Comparison of ENCODE assay signal across 11 cellular contexts in genomic region chrX:16838202-16839066, GRCh38. TPM values are rescaled to one million over a fixed set of nuclear protein-coding genes. Genes with fewer than 3 reads are reported as not detected.
DNase-seq lines count a peak whose midpoint lies in the region; ATAC-seq and TF ChIP-seq lines count a peak whose summit lies in the region.
"Had no signal": no experiment of that assay in that cellular context is flagged by ENCODE, and none has a peak within 500 bp of the region (broad histone marks: within the 10 kb centered on the region; RNA-seq: fewer than 3 reads in every experiment).

No MANE protein-coding gene starts in this region.

- H3K27ac ChIP-seq in thymus (ENCODE audit: low read depth) (peak overlapping the region; percentile 18), colonic mucosa (no peak overlapping the region)
- H3K27ac ChIP-seq: HL-60 had no signal

- H3K4me3 ChIP-seq in thymus (ENCODE audit: low read length) (no peak overlapping the region), colonic mucosa (no peak overlapping the region)

- no peak overlapping the region for H3K9ac ChIP-seq in colonic mucosa (ENCODE audit: low read depth in 2 of 2, low read length in 2 of 2)

- no peaks in the 10 kb centered on the region for H3K9me3 Mint-ChIP-seq in activated T-cell treated with anti-CD3 and anti-CD28 coated beads, Interleukin-2, amount 50 U/mL, for 72 hours

- H3K4me1 Mint-ChIP-seq in activated T-cell treated with anti-CD3 and anti-CD28 coated beads, Interleukin-2, amount 50 U/mL, for 72 hours (ENCODE audit: low read depth), result peaks cover 12% of the 10 kb centered on the region

- H3K4me1 ChIP-seq in thymus (ENCODE audit: control insufficient read depth, insufficient read depth, low read length) (no peaks in the 10 kb centered on the region), colonic mucosa (no peaks in the 10 kb centered on the region)

- 94% methylated on average over 11 of the region's 11 CpGs for WGBS in thymus

- peaks cover 3 to 37% of the 10 kb centered on the region in 2 donors for H3K36me3 Mint-ChIP-seq in activated T-cell treated with anti-CD3 and anti-CD28 coated beads, Interleukin-2, amount 50 U/mL, for 72 hours (ENCODE audit: insufficient read depth in 2 of 2)

- intact Hi-C loops in colonic mucosa (cut with DNase I), result no loop called here

- DNase-seq in activated T-cell treated with anti-CD3 and anti-CD28 coated beads, Interleukin-2, amount 50 U/mL, for 72 hours, result no peak
- no peak for DNase-seq in activated T-cell treated with anti-CD3 and anti-CD28 coated beads, Interleukin-2, amount 50 U/mL, for 1 hour
- DNase-seq in astrocyte of the hippocampus (ENCODE audit: low read depth, low spot score) (peak; percentile 75), hepatic stellate cell (ENCODE audit: low spot score) (peak; percentile 71), colonic mucosa (no peak), midbrain (lab: John Stamatoyannopoulos, UW) (no peak)
- DNase-seq: stimulated activated CD4-positive, alpha-beta T cell treated with anti-CD3 and anti-CD28 coated beads, Interleukin-1b, Interleukin-23, amount 100 ng/mL, for 48 hours had no signal

- TF ChIP-seq CTCF in colonic mucosa (IDR thresholded peaks at IDR 0.05), result no peak

- H3K4me3 Mint-ChIP-seq in activated T-cell treated with anti-CD3 and anti-CD28 coated beads, Interleukin-2, amount 50 U/mL, for 72 hours, result no peak overlapping the region
- H3K4me3 Mint-ChIP-seq: CD14-positive monocyte had no signal

- no peaks in the 10 kb centered on the region for H3K9me3 ChIP-seq in thymus (ENCODE audit: control insufficient read depth)
- H3K9me3 ChIP-seq in colonic mucosa, result no peaks in the 10 kb centered on the region

- no peaks in the 10 kb centered on the region for H3K27me3 ChIP-seq in thymus (ENCODE audit: control insufficient read depth, insufficient read depth)
- H3K27me3 ChIP-seq in colonic mucosa, result no peaks in the 10 kb centered on the region

- H3K36me3 ChIP-seq in thymus (ENCODE audit: control insufficient read depth, insufficient read depth) (peaks cover 10% of the 10 kb centered on the region), colonic mucosa (no peaks in the 10 kb centered on the region)

- ATAC-seq in activated T-cell treated with anti-CD3 and anti-CD28 coated beads, Interleukin-2, amount 50 U/mL, for 72 hours (replicated peaks in 1 of 2), result no peak
- no peak for ATAC-seq in HG02588 (IDR thresholded peaks at IDR 0.05; ENCODE audit: unreplicated experiment)

- H3K27me3 Mint-ChIP-seq in activated T-cell treated with anti-CD3 and anti-CD28 coated beads, Interleukin-2, amount 50 U/mL, for 72 hours (ENCODE audit: low read depth), result no peaks in the 10 kb centered on the region

- peak overlapping the region; percentile 66 for H3K27ac Mint-ChIP-seq in activated T-cell treated with anti-CD3 and anti-CD28 coated beads, Interleukin-2, amount 50 U/mL, for 72 hours

RNA-seq across cellular contexts. Expression of gene RBBP7, which starts 31.7 kb away (rescaled TPM):
- total RNA-seq in activated T-cell treated with anti-CD3 and anti-CD28 coated beads, Interleukin-2, amount 50 U/mL, for 72 hours, result 100 to 1,000 TPM; 234 to 265 TPM
- polyA plus RNA-seq in thymus, result 167 TPM
- 100 to 1,000 TPM in 1 of 2 donors, 10 to 100 TPM in 1; 89.3 to 112 TPM for total RNA-seq in colonic mucosa

RNA-seq across cellular contexts. Expression of gene TXLNG, which starts 52.2 kb away (rescaled TPM):
- total RNA-seq in activated T-cell treated with anti-CD3 and anti-CD28 coated beads, Interleukin-2, amount 50 U/mL, for 72 hours, result 10 to 100 TPM; 15.3 to 24.6 TPM
- 12.6 TPM for polyA plus RNA-seq in thymus
- 10 to 100 TPM in 1 of 2 donors, 1 to 10 TPM in 1; 8.8 to 11.3 TPM for total RNA-seq in colonic mucosa

Comparison
In these comparisons a context has a peak if more than half of its experiments do, and no peak if none do; other contexts are left out.
1. DNase-seq: peak in astrocyte of the hippocampus (single experiment) and hepatic stellate cell (single experiment); none in activated T-cell treated with anti-CD3 and anti-CD28 coated beads, Interleukin-2, amount 50 U/mL, for 72 hours (0 of 2), activated T-cell treated with anti-CD3 and anti-CD28 coated beads, Interleukin-2, amount 50 U/mL, for 1 hour (single experiment), colonic mucosa (single experiment) and midbrain (single experiment).